7 cellular contexts compared by ENCODE assay signal in genomic region chr18:37547196-37547595, GRCh38. TPM values are rescaled to one million over a fixed set of nuclear protein-coding genes. Genes with fewer than 3 reads are reported as not detected.
"Had no signal": no experiment of that assay in that cellular context is flagged by ENCODE, and none has a peak within 500 bp of the region (broad histone marks: within the 10 kb centered on the region; RNA-seq: fewer than 3 reads in every experiment).

No MANE protein-coding gene starts in this region.

- H3K27ac Mint-ChIP-seq: H9 had no signal

- H3K9me3 Mint-ChIP-seq: H9 had no signal

- ATAC-seq: K562 had no signal

- H3K4me3 Mint-ChIP-seq: H9 had no signal

- H3K4me3 ChIP-seq: GM23248, K562 had no signal

- DNase-seq: GM23248, H9, HCEC 1CT, IMR-90, KG1 had no signal

- H3K27ac ChIP-seq: GM23248 had no signal

RNA-seq across cellular contexts. Expression of gene CELF4, which starts 18.4 kb away (rescaled TPM):
- total RNA-seq: GM23248, HT-29, IMR-90 had no signal
- polyA plus RNA-seq: IMR-90 had no signal
